16 cellular contexts compared by ENCODE assay signal in genomic region chr3:76554717-76555116, GRCh38.
DNase-seq lines count a peak whose midpoint lies in the region; ATAC-seq, FAIRE-seq and TF ChIP-seq lines count a peak whose summit lies in the region.
"Had no signal": no experiment of that assay in that cellular context is flagged by ENCODE, and none has a peak within 500 bp of the region (broad histone marks: within the 10 kb centered on the region; RNA-seq: fewer than 3 reads in every experiment).

No MANE protein-coding gene starts in this region.

- H3K4me3 ChIP-seq in breast epithelium (no peak overlapping the region), fibroblast of pulmonary artery (replicated peaks; ENCODE audit: low read depth, low read length) (no peak overlapping the region), kidney (ENCODE audit: low read length in 2 of 2) (no peak overlapping the region), spleen (no peak overlapping the region)
- H3K4me3 ChIP-seq: A549, left lung had no signal

- H3K27me3 ChIP-seq in breast epithelium (no peaks in the 10 kb centered on the region), spleen (replicated peaks in 1 of 7) (no peaks in the 10 kb centered on the region)
- H3K27me3 ChIP-seq: left lung had no signal

- POLR2A ChIA-PET in MCF 10A (lab: Yijun Ruan, JAX) = no interaction called here

- DNase-seq in MCF 10A (ENCODE audit: unreplicated experiment) (peak; percentile 16), breast epithelium (ENCODE audit: low spot score in 2 of 2) (no peak), amniotic epithelial cell (ENCODE audit: low read depth) (peak; percentile 68), fibroblast of pulmonary artery (ENCODE audit: low read depth) (peak; percentile 39), kidney (no peak), spleen (no peak), iPS-NIHi11 (ENCODE audit: low spot score) (no peak)
- DNase-seq: activated CD4-positive, alpha-beta T cell treated with anti-CD3 and anti-CD28 coated beads for 48 hours; activated T-cell treated with anti-CD3 and anti-CD28 coated beads for 4 hours; left lung; T-helper 9 cell had no signal

- H3K36me3 ChIP-seq in breast epithelium (no peaks in the 10 kb centered on the region), kidney (ENCODE audit: control insufficient read depth in 1 of 2, insufficient read depth in 2 of 2, low read length in 2 of 2) (no peaks in the 10 kb centered on the region), spleen (no peaks in the 10 kb centered on the region)
- H3K36me3 ChIP-seq: left lung had no signal

- H3K9me3 ChIP-seq in breast epithelium (no peaks in the 10 kb centered on the region), kidney (ENCODE audit: control insufficient read depth in 1 of 2, low read length in 2 of 2) (no peaks in the 10 kb centered on the region), spleen (peaks cover 0 to 18% (median 9%) of the 10 kb centered on the region in 8 donors)

- H3K4me1 ChIP-seq in breast epithelium (no peaks in the 10 kb centered on the region), kidney (ENCODE audit: control insufficient read depth in 1 of 2, insufficient read depth in 1 of 2, low read depth in 1 of 2, low read length in 2 of 2) (no peaks in the 10 kb centered on the region), spleen (no peaks in the 10 kb centered on the region)
- H3K4me1 ChIP-seq: A549, left lung had no signal

- H3K27me3 Mint-ChIP-seq in MCF 10A (ENCODE audit: insufficient read depth, unreplicated experiment) = peaks cover 53% of the 10 kb centered on the region
- H3K27me3 Mint-ChIP-seq: activated naive CD4-positive, alpha-beta T cell treated with anti-CD3 and anti-CD28 coated beads, Interleukin-2, amount 50 U/mL, for 24 hours had no signal

- H3K9ac ChIP-seq in kidney (ENCODE audit: low read length in 2 of 2) = no peak overlapping the region

- H3K4me3 Mint-ChIP-seq in MCF 10A (ENCODE audit: unreplicated experiment) = no peak overlapping the region
- H3K4me3 Mint-ChIP-seq: activated naive CD4-positive, alpha-beta T cell treated with anti-CD3 and anti-CD28 coated beads, Interleukin-2, amount 50 U/mL, for 24 hours had no signal

- no peak for ATAC-seq in GM18519 (IDR thresholded peaks at IDR 0.05; ENCODE audit: low FRiP score, unreplicated experiment)
- ATAC-seq: A549, left lung had no signal

- FAIRE-seq in kidney (lab: Jason Lieb, UNC) = no peak
- FAIRE-seq: A549, colon, D721Med had no signal

- no peaks in the 10 kb centered on the region for H3K9me3 Mint-ChIP-seq in MCF 10A (ENCODE audit: unreplicated experiment)
- H3K9me3 Mint-ChIP-seq: activated naive CD4-positive, alpha-beta T cell treated with anti-CD3 and anti-CD28 coated beads, Interleukin-2, amount 50 U/mL, for 24 hours had no signal

- TF ChIP-seq CTCF in MCF 10A (IDR thresholded peaks at IDR 0.05; ENCODE audit: unreplicated experiment) (no peak), breast epithelium (IDR thresholded peaks at IDR 0.05) (no peak), fibroblast of pulmonary artery (IDR thresholded peaks at IDR 0.05; ENCODE audit: low read length, missing control alignments) (no peak), kidney (IDR thresholded peaks at IDR 0.05; ENCODE audit: borderline replicate concordance, extremely low read depth, insufficient read depth) (no peak), spleen (IDR thresholded peaks at IDR 0.05 in 8 of 11, conservative IDR thresholded peaks at IDR 0.05 in 3 of 11) (no peak)

- CTCF ChIA-PET in MCF 10A (lab: Yijun Ruan, JAX) = interaction anchor here (0.6 to 1.3 kb wide), 2 partner anchors 15 to 17 kb away, joined by 3 to 5 read pairs; no protein-coding TSS in a partner anchor

- BruUV-seq in MCF 10A (replicated peaks; lab: Mats Ljungman, UMichigan) = no TSS peak

- intact Hi-C loops in MCF 10A (cut with micrococcal nuclease) (no loop called here), breast epithelium (cut with DNase I; ENCODE audit: low total_unique reads) (no loop called here), kidney (cut with DNase I) (no loop called here), spleen (cut with DNase I; ENCODE audit: low total_unique reads) (no loop called here)

- H3K4me1 Mint-ChIP-seq in MCF 10A (ENCODE audit: insufficient read depth, unreplicated experiment) = no peaks in the 10 kb centered on the region
- H3K4me1 Mint-ChIP-seq: activated naive CD4-positive, alpha-beta T cell treated with anti-CD3 and anti-CD28 coated beads, Interleukin-2, amount 50 U/mL, for 24 hours had no signal

- H3K36me3 Mint-ChIP-seq in MCF 10A (ENCODE audit: insufficient read depth, unreplicated experiment) = no peaks in the 10 kb centered on the region
- H3K36me3 Mint-ChIP-seq: activated naive CD4-positive, alpha-beta T cell treated with anti-CD3 and anti-CD28 coated beads, Interleukin-2, amount 50 U/mL, for 24 hours had no signal

- 18 to 29% (median 23%) methylated on average over 2 of the region's 2 CpGs for WGBS in spleen, 5 donors

- TF ChIP-seq POLR2A in breast epithelium (IDR thresholded peaks at IDR 0.05) = no peak
- TF ChIP-seq POLR2A in spleen (IDR thresholded peaks at IDR 0.05) = no peak

- H3K27ac Mint-ChIP-seq in MCF 10A (ENCODE audit: low read depth, unreplicated experiment) = no peak overlapping the region
- H3K27ac Mint-ChIP-seq: activated naive CD4-positive, alpha-beta T cell treated with anti-CD3 and anti-CD28 coated beads, Interleukin-2, amount 50 U/mL, for 24 hours had no signal

- H3K27ac ChIP-seq in breast epithelium (no peak overlapping the region), kidney (ENCODE audit: low read depth in 2 of 2, low read length in 2 of 2) (no peak overlapping the region), spleen (no peak overlapping the region)
- H3K27ac ChIP-seq: A549, left lung had no signal

Comparison
In these comparisons a context has a peak if more than half of its experiments do, and no peak if none do; other contexts are left out.
1. DNase-seq: peak in MCF 10A (single experiment), amniotic epithelial cell (single experiment) and fibroblast of pulmonary artery (single experiment); none in breast epithelium (0 of 2), kidney (single experiment), spleen (single experiment) and iPS-NIHi11 (single experiment).